Comparison of ENCODE assay signal across 24 cellular contexts in the genomic region with DNA sequence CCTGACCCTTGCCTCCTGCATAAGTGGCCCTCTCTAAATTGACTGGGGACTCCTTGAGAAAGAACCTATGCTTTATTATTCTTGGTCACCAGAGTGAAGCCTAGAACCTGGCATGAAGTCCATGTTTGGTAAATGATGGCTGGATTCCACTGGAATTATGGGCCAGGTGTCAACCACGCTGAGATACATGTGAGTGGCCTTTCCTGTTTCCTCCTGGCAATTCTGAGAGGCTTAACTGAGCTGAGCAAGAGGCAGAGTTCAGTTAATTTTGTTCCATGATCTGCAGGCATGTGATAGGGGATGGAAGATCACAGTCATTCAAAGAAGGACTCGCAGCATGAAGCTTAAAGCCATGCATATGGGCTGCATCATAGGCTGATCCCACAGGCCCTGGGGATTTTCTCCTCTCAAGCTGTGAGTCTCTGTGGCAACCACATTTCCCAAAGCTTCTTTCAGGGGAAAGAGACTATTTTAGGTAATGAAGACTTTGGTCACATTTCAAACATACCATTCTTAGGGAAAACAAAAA.
A peak's percentile ranks its signal among the peaks of the same experiment; 100 is the strongest.
DNase-seq lines count a peak whose midpoint lies in the region; ATAC-seq and TF ChIP-seq lines count a peak whose summit lies in the region.
"Had no signal": no experiment of that assay in that cellular context is flagged by ENCODE, and none has a peak within 500 bp of the region (broad histone marks: within the 10 kb centered on the region; RNA-seq: fewer than 3 reads in every experiment).

No MANE protein-coding gene starts in this region.

- no peak for TF ChIP-seq POLR2A in lower leg skin (IDR thresholded peaks at IDR 0.05)

- intact Hi-C loops in activated CD4-positive, alpha-beta T cell treated with anti-CD3 and anti-CD28 coated beads, Interleukin-2, amount 10 ng/mL, durations not matched to agents 24 days and 14 days (cut with micrococcal nuclease): no loop called here
- intact Hi-C loops in lower leg skin (cut with DNase I; ENCODE audit: low total_unique reads): no loop called here

- ATAC-seq in GM18870 (IDR thresholded peaks at IDR 0.05; ENCODE audit: unreplicated experiment): no peak
- ATAC-seq: T-cell had no signal

- TF ChIP-seq CTCF in VCaP (conservative IDR thresholded peaks at IDR 0.05): no peak
- TF ChIP-seq CTCF in osteoblast (IDR thresholded peaks at IDR 0.05; ENCODE audit: extremely low read depth, low read depth, low read length): no peak
- TF ChIP-seq CTCF in lower leg skin (IDR thresholded peaks at IDR 0.05): no peak

- H2AFZ ChIP-seq in osteoblast (ENCODE audit: low read length): no peak overlapping the region
- H2AFZ ChIP-seq: GM23248, PC-9 had no signal

- H3K9me3 Mint-ChIP-seq in activated CD4-positive, alpha-beta T cell treated with anti-CD3 and anti-CD28 coated beads, Interleukin-2, amount 10 ng/mL, durations not matched to agents 24 days and 14 days: peaks cover 9% of the 10 kb centered on the region
- no peaks in the 10 kb centered on the region for H3K9me3 Mint-ChIP-seq in immature natural killer cell
- H3K9me3 Mint-ChIP-seq: HFFc6, T-cell had no signal

- H4K20me1 ChIP-seq in osteoblast (ENCODE audit: insufficient read depth, low read length): no peaks in the 10 kb centered on the region

- no peaks in the 10 kb centered on the region for H3K79me2 ChIP-seq in osteoblast (ENCODE audit: insufficient read depth, low read length)

- no peaks in the 10 kb centered on the region for H3K36me3 Mint-ChIP-seq in activated CD4-positive, alpha-beta T cell treated with anti-CD3 and anti-CD28 coated beads, Interleukin-2, amount 10 ng/mL, durations not matched to agents 24 days and 14 days (ENCODE audit: low read depth)
- H3K36me3 Mint-ChIP-seq in immature natural killer cell: no peaks in the 10 kb centered on the region
- H3K36me3 Mint-ChIP-seq: CD4-positive, alpha-beta memory T cell; T-cell had no signal

- H3K27me3 Mint-ChIP-seq in activated CD4-positive, alpha-beta T cell treated with anti-CD3 and anti-CD28 coated beads, Interleukin-2, amount 10 ng/mL, durations not matched to agents 24 days and 14 days: peaks cover 4% of the 10 kb centered on the region
- H3K27me3 Mint-ChIP-seq in immature natural killer cell (ENCODE audit: low read depth in 3 of 3): peaks cover 0 to 4% (median 0%) of the 10 kb centered on the region in 3 donors
- H3K27me3 Mint-ChIP-seq: CD4-positive, alpha-beta memory T cell; IgD-negative memory B cell had no signal

- H3K4me2 ChIP-seq in osteoblast (ENCODE audit: insufficient read depth, low read length): no peak overlapping the region
- H3K4me2 ChIP-seq: KMS-11, PC-9 had no signal

- no peaks in the 10 kb centered on the region for H3K4me1 Mint-ChIP-seq in activated CD4-positive, alpha-beta T cell treated with anti-CD3 and anti-CD28 coated beads, Interleukin-2, amount 10 ng/mL, durations not matched to agents 24 days and 14 days
- H3K4me1 Mint-ChIP-seq in immature natural killer cell: no peaks in the 10 kb centered on the region
- H3K4me1 Mint-ChIP-seq: CD4-positive, alpha-beta memory T cell; T-cell had no signal

- no peaks in the 10 kb centered on the region for H3K9me3 ChIP-seq in osteoblast (ENCODE audit: low read depth, low read length)
- H3K9me3 ChIP-seq: HAP-1 had no signal

- peak overlapping the region; percentile 21; the same call in 1 of the 2 replicates for H3K27ac ChIP-seq in VCaP
- H3K27ac ChIP-seq in osteoblast (ENCODE audit: low read depth, low read length): no peak overlapping the region
- H3K27ac ChIP-seq: GM23248, KMS-11, PC-9 had no signal

- DNase-seq in activated CD4-positive, alpha-beta T cell treated with anti-CD3 and anti-CD28 coated beads, Interleukin-2, amount 10 ng/mL, durations not matched to agents 24 days and 14 days: no peak
- no peak for DNase-seq in activated CD4-positive, alpha-beta T cell treated with anti-CD3 and anti-CD28 coated beads, Interleukin-2, amount 50 U/mL, for 1 hour
- peak; percentile 78 for DNase-seq in G401 (ENCODE audit: low spot score)
- DNase-seq in osteoblast (ENCODE audit: insufficient read length, low spot score, missing footprints): peak; percentile 42
- DNase-seq in lower leg skin (ENCODE audit: low spot score in 2 of 2): no peak
- DNase-seq in immature natural killer cell: no peak
- DNase-seq: CD4-positive, alpha-beta memory T cell; COR-L47; GDM1; HFFc6; NCI-H1092 treated with DMSO at 0.1 percent for 48 hours; NCI-H1436; NCI-H187; NCI-H2107; NCI-H526 treated with DMSO at 0.1 percent for 48 hours; PC-9; SHP77; T-cell had no signal

- WGBS in lower leg skin, 2 donors: 46 to 62% methylated on average over 2 of the region's 2 CpGs

- H3K36me3 ChIP-seq in osteoblast (ENCODE audit: insufficient read depth, low read length): no peaks in the 10 kb centered on the region
- H3K36me3 ChIP-seq: HAP-1 had no signal

- H3K4me1 ChIP-seq in osteoblast (ENCODE audit: insufficient read depth, low read length): peaks cover 10% of the 10 kb centered on the region
- H3K4me1 ChIP-seq: HAP-1 had no signal

- H3K4me3 Mint-ChIP-seq in activated CD4-positive, alpha-beta T cell treated with anti-CD3 and anti-CD28 coated beads, Interleukin-2, amount 10 ng/mL, durations not matched to agents 24 days and 14 days: no peak overlapping the region
- H3K4me3 Mint-ChIP-seq in immature natural killer cell: no peak overlapping the region
- H3K4me3 Mint-ChIP-seq: CD4-positive, alpha-beta memory T cell; HFFc6; IgD-negative memory B cell; T-cell had no signal

- H3K4me3 ChIP-seq in osteoblast (ENCODE audit: insufficient read depth, low read length) (no peak overlapping the region), lower leg skin (ENCODE audit: low read depth, poor library complexity, severe bottlenecking) (no peak overlapping the region)
- H3K4me3 ChIP-seq: GM23248, HAP-1, PC-9 had no signal

- in situ Hi-C loops in G401 (cut with HindIII; ENCODE audit: low sequenced_read_pairs): no loop called here

- H3K27me3 ChIP-seq in osteoblast (ENCODE audit: insufficient read depth, low read length): no peaks in the 10 kb centered on the region

- peak overlapping the region; percentile 6 for H3K27ac Mint-ChIP-seq in activated CD4-positive, alpha-beta T cell treated with anti-CD3 and anti-CD28 coated beads, Interleukin-2, amount 10 ng/mL, durations not matched to agents 24 days and 14 days
- no peak overlapping the region for H3K27ac Mint-ChIP-seq in immature natural killer cell
- H3K27ac Mint-ChIP-seq: CD4-positive, alpha-beta memory T cell; HFFc6; IgD-negative memory B cell; T-cell had no signal

Comparison
In these comparisons a context has a peak if more than half of its experiments do, and no peak if none do; other contexts are left out.
1. DNase-seq: peak in G401 (single experiment) and osteoblast (single experiment); none in activated CD4-positive, alpha-beta T cell treated with anti-CD3 and anti-CD28 coated beads, Interleukin-2, amount 10 ng/mL, durations not matched to agents 24 days and 14 days (single experiment), activated CD4-positive, alpha-beta T cell treated with anti-CD3 and anti-CD28 coated beads, Interleukin-2, amount 50 U/mL, for 1 hour (single experiment), lower leg skin (0 of 2) and immature natural killer cell (0 of 3).